9 cellular contexts compared by ENCODE assay signal in genomic region chr12:116508145-116509121, GRCh38. TPM values are rescaled to one million over a fixed set of nuclear protein-coding genes. Genes with fewer than 3 reads are reported as not detected.
DNase-seq lines count a peak whose midpoint lies in the region; ATAC-seq and TF ChIP-seq lines count a peak whose summit lies in the region.
"Had no signal": no experiment of that assay in that cellular context is flagged by ENCODE, and none has a peak within 500 bp of the region (broad histone marks: within the 10 kb centered on the region; RNA-seq: fewer than 3 reads in every experiment).

No MANE protein-coding gene starts in this region.

- no peak overlapping the region for H3K27ac ChIP-seq in osteoblast (ENCODE audit: low read depth, low read length)
- H3K27ac ChIP-seq: C4-2B had no signal

- no peaks in the 10 kb centered on the region for H3K36me3 ChIP-seq in osteoblast (ENCODE audit: insufficient read depth, low read length)

- H4K20me1 ChIP-seq in osteoblast (ENCODE audit: insufficient read depth, low read length) = no peaks in the 10 kb centered on the region

- H3K27me3 ChIP-seq in osteoblast (ENCODE audit: insufficient read depth, low read length) = no peaks in the 10 kb centered on the region

- no peaks in the 10 kb centered on the region for H3K79me2 ChIP-seq in osteoblast (ENCODE audit: insufficient read depth, low read length)

- ATAC-seq in HG03045 (IDR thresholded peaks at IDR 0.05; ENCODE audit: unreplicated experiment) = no peak

- peaks cover 5% of the 10 kb centered on the region for H3K4me1 ChIP-seq in osteoblast (ENCODE audit: insufficient read depth, low read length)

- H2AFZ ChIP-seq in osteoblast (ENCODE audit: low read length) = peak overlapping the region; percentile 77

- TF ChIP-seq CTCF in foreskin fibroblast (IDR thresholded peaks at IDR 0.05; ENCODE audit: low read depth, low read length) = no peak
- no peak for TF ChIP-seq CTCF in osteoblast (IDR thresholded peaks at IDR 0.05; ENCODE audit: extremely low read depth, low read depth, low read length)

- peak overlapping the region; percentile 23 to 40 for H3K4me3 ChIP-seq in foreskin fibroblast (ENCODE audit: low read depth in 1 of 2, low read length in 2 of 2)
- H3K4me3 ChIP-seq in osteoblast (ENCODE audit: insufficient read depth, low read length) = peak overlapping the region; percentile 67

- DNase-seq in NCI-H2227 (lab: John Stamatoyannopoulos, UW; ENCODE audit: unreplicated experiment) (peak; percentile 42), NCI-H2227 treated with DMSO at 0.1 percent for 48 hours (lab: John Stamatoyannopoulos, UW) (no peak), T-helper 9 cell (peak; percentile 2), foreskin fibroblast (peak in 1 of 2 donors; percentile 50), osteoblast (ENCODE audit: insufficient read length, low spot score, missing footprints) (peak; percentile 84), NCI-H1436 (lab: John Stamatoyannopoulos, UW) (no peak), NCI-H446 (lab: John Stamatoyannopoulos, UW) (no peak)

- peak overlapping the region; percentile 80 for H3K4me2 ChIP-seq in osteoblast (ENCODE audit: insufficient read depth, low read length)

- no peaks in the 10 kb centered on the region for H3K9me3 ChIP-seq in osteoblast (ENCODE audit: low read depth, low read length)

RNA-seq across cellular contexts. Expression of gene MAP1LC3B2, which starts 50.7 kb away (rescaled TPM):
- 0.29 and 1.1 TPM in 2 replicates for total RNA-seq in osteoblast

Comparison
In these comparisons a context has a peak if more than half of its experiments do, and no peak if none do; other contexts are left out.
1. DNase-seq: peak in NCI-H2227 (single experiment), T-helper 9 cell (single experiment) and osteoblast (single experiment); none in NCI-H2227 treated with DMSO at 0.1 percent for 48 hours (single experiment), NCI-H1436 (single experiment) and NCI-H446 (0 of 2).